In genomic region chr4:3522326-3522640, GRCh38 we compare ENCODE assay signal across 24 cellular contexts. TPM values are rescaled to one million over a fixed set of nuclear protein-coding genes. Genes with fewer than 3 reads are reported as not detected.
A peak's percentile ranks its signal among the peaks of the same experiment; 100 is the strongest.
DNase-seq lines count a peak whose midpoint lies in the region; ATAC-seq, FAIRE-seq and TF ChIP-seq lines count a peak whose summit lies in the region.
"Had no signal": no experiment of that assay in that cellular context is flagged by ENCODE, and none has a peak within 500 bp of the region (broad histone marks: within the 10 kb centered on the region; RNA-seq: fewer than 3 reads in every experiment).

No MANE protein-coding gene starts in this region.

- no peak for FAIRE-seq in kidney (lab: Jason Lieb, UNC)
- FAIRE-seq: A549, GM12892, GM18507, H54, HTR-8/SVneo had no signal

- no peaks in the 10 kb centered on the region for H3K27me3 Mint-ChIP-seq in activated naive CD4-positive, alpha-beta T cell treated with anti-CD3 and anti-CD28 coated beads, Interleukin-2, amount 10 ng/mL, durations not matched to agents 7 days and 5 days
- H3K27me3 Mint-ChIP-seq in natural killer cell treated with Interleukin-12 subunit alpha and Interleukin-12 subunit beta and Interleukin-15 and Interleukin-18, amount 100 ng/mL, for 72 hours: no peaks in the 10 kb centered on the region
- H3K27me3 Mint-ChIP-seq: CD4-positive, alpha-beta memory T cell had no signal

- no peaks in the 10 kb centered on the region for H3K9me3 Mint-ChIP-seq in activated naive CD4-positive, alpha-beta T cell treated with anti-CD3 and anti-CD28 coated beads, Interleukin-2, amount 10 ng/mL, durations not matched to agents 7 days and 5 days
- H3K9me3 Mint-ChIP-seq in natural killer cell treated with Interleukin-12 subunit alpha and Interleukin-12 subunit beta and Interleukin-15 and Interleukin-18, amount 100 ng/mL, for 72 hours: no peaks in the 10 kb centered on the region
- H3K9me3 Mint-ChIP-seq: GM23338, HFFc6 had no signal

- H3K4me1 Mint-ChIP-seq in activated naive CD4-positive, alpha-beta T cell treated with anti-CD3 and anti-CD28 coated beads, Interleukin-2, amount 10 ng/mL, durations not matched to agents 7 days and 5 days: no peaks in the 10 kb centered on the region
- H3K4me1 Mint-ChIP-seq in natural killer cell treated with Interleukin-12 subunit alpha and Interleukin-12 subunit beta and Interleukin-15 and Interleukin-18, amount 100 ng/mL, for 72 hours (ENCODE audit: low read depth in 2 of 2): peaks cover 0 to 11% of the 10 kb centered on the region in 2 donors

- no peak for TF ChIP-seq POLR2A in spleen (IDR thresholded peaks at IDR 0.05)

- H3K27me3 ChIP-seq in spleen (replicated peaks in 1 of 7): no peaks in the 10 kb centered on the region
- no peaks in the 10 kb centered on the region for H3K27me3 ChIP-seq in H7 (ENCODE audit: control insufficient read depth, insufficient read depth, low read length)

- TF ChIP-seq CTCF in kidney (IDR thresholded peaks at IDR 0.05; ENCODE audit: borderline replicate concordance, extremely low read depth, insufficient read depth) (no peak), spleen (IDR thresholded peaks at IDR 0.05 in 8 of 11, conservative IDR thresholded peaks at IDR 0.05 in 3 of 11) (no peak)

- DNase-seq in activated naive CD4-positive, alpha-beta T cell treated with anti-CD3 and anti-CD28 coated beads, Interleukin-2, amount 10 ng/mL, durations not matched to agents 7 days and 5 days: peak; percentile 19
- DNase-seq in activated naive CD4-positive, alpha-beta T cell treated with Interleukin-2 at 50 U/mL for 16 hours: no peak
- peak; percentile 35 for DNase-seq in kidney
- DNase-seq in spleen: peak; percentile 56
- no peak for DNase-seq in H7
- no peak for DNase-seq in natural killer cell treated with Interleukin-12 subunit alpha and Interleukin-12 subunit beta and Interleukin-15 and Interleukin-18, amount 100 ng/mL, for 72 hours (ENCODE audit: low spot score)
- DNase-seq in NCI-H146 (lab: John Stamatoyannopoulos, UW): no peak
- DNase-seq: AML-193, DMS153, DMS79, GDM1, HFFc6, IMR-90 had no signal

- 79 to 95% (median 91%) methylated on average over 7 to 15 of the region's 15 CpGs for WGBS in spleen, 5 donors

- no peaks in the 10 kb centered on the region for H3K9me3 ChIP-seq in kidney (ENCODE audit: control insufficient read depth in 1 of 2, low read length in 2 of 2)
- H3K9me3 ChIP-seq in spleen: no peaks in the 10 kb centered on the region
- H3K9me3 ChIP-seq: A549 had no signal

- CTCF ChIA-PET in activated naive CD4-positive, alpha-beta T cell treated with anti-CD3 and anti-CD28 coated beads, Interleukin-2, amount 10 ng/mL, durations not matched to agents 7 days and 5 days (lab: Charles Lee): no interaction called here

- peaks cover 33 to 59% of the 10 kb centered on the region in 2 donors for H3K36me3 ChIP-seq in kidney (ENCODE audit: control insufficient read depth in 1 of 2, insufficient read depth in 2 of 2, low read length in 2 of 2)
- peaks cover under 1 to 100% (median 86%) of the 10 kb centered on the region in 6 donors for H3K36me3 ChIP-seq in spleen
- peaks cover 17% of the 10 kb centered on the region for H3K36me3 ChIP-seq in H7 (replicated peaks; ENCODE audit: control insufficient read depth, insufficient read depth, low read length)

- H3K27ac Mint-ChIP-seq in activated naive CD4-positive, alpha-beta T cell treated with anti-CD3 and anti-CD28 coated beads, Interleukin-2, amount 10 ng/mL, durations not matched to agents 7 days and 5 days: no peak overlapping the region
- no peak overlapping the region for H3K27ac Mint-ChIP-seq in natural killer cell treated with Interleukin-12 subunit alpha and Interleukin-12 subunit beta and Interleukin-15 and Interleukin-18, amount 100 ng/mL, for 72 hours
- H3K27ac Mint-ChIP-seq: CD4-positive, alpha-beta memory T cell; GM23338; HFFc6 had no signal

- intact Hi-C loops in kidney (cut with DNase I): no loop called here
- intact Hi-C loops in spleen (cut with DNase I; ENCODE audit: low total_unique reads): no loop called here

- no peak for ATAC-seq in natural killer cell treated with Interleukin-12 subunit alpha and Interleukin-12 subunit beta and Interleukin-15 and Interleukin-18, amount 100 ng/mL, for 72 hours
- ATAC-seq: A549, GM23338, HCT116 had no signal

- H3K4me1 ChIP-seq in kidney (ENCODE audit: control insufficient read depth in 1 of 2, insufficient read depth in 1 of 2, low read depth in 1 of 2, low read length in 2 of 2) (no peaks in the 10 kb centered on the region), spleen (peaks cover 0 to 15% (median 3%) of the 10 kb centered on the region in 6 donors)
- H3K4me1 ChIP-seq: A549 had no signal

- H3K27ac ChIP-seq in kidney (ENCODE audit: low read depth in 2 of 2, low read length in 2 of 2): no peak overlapping the region
- no peak overlapping the region for H3K27ac ChIP-seq in spleen
- H3K27ac ChIP-seq: 22Rv1, A549, C4-2B had no signal

- no peak overlapping the region for H3K9ac ChIP-seq in kidney (ENCODE audit: low read length in 2 of 2)

- H3K4me3 Mint-ChIP-seq in activated naive CD4-positive, alpha-beta T cell treated with anti-CD3 and anti-CD28 coated beads, Interleukin-2, amount 10 ng/mL, durations not matched to agents 7 days and 5 days: no peak overlapping the region
- no peak overlapping the region for H3K4me3 Mint-ChIP-seq in natural killer cell treated with Interleukin-12 subunit alpha and Interleukin-12 subunit beta and Interleukin-15 and Interleukin-18, amount 100 ng/mL, for 72 hours
- H3K4me3 Mint-ChIP-seq: CD4-positive, alpha-beta memory T cell; GM23338; HFFc6 had no signal

- no peak overlapping the region for H3K4me3 ChIP-seq in kidney (ENCODE audit: low read length in 2 of 2)
- H3K4me3 ChIP-seq in spleen: no peak overlapping the region
- no peak overlapping the region for H3K4me3 ChIP-seq in H7 (ENCODE audit: insufficient read depth, low read depth, low read length)
- H3K4me3 ChIP-seq: A549, GM23338 had no signal

- H3K36me3 Mint-ChIP-seq in activated naive CD4-positive, alpha-beta T cell treated with anti-CD3 and anti-CD28 coated beads, Interleukin-2, amount 10 ng/mL, durations not matched to agents 7 days and 5 days: peaks cover 18% of the 10 kb centered on the region
- no peaks in the 10 kb centered on the region for H3K36me3 Mint-ChIP-seq in natural killer cell treated with Interleukin-12 subunit alpha and Interleukin-12 subunit beta and Interleukin-15 and Interleukin-18, amount 100 ng/mL, for 72 hours

RNA-seq across cellular contexts. Expression of gene LRPAP1, which starts 9.9 kb away (rescaled TPM):
- total RNA-seq in kidney: 204 TPM
- 373 TPM for polyA plus RNA-seq in kidney (ENCODE audit: insufficient read depth, low read depth, low replicate concordance)
- 100 to 1,000 TPM in 6 of 7 donors, 10 to 100 TPM in 1; 89.0 to 131 (median 116) TPM for total RNA-seq in spleen
- polyA plus RNA-seq in spleen: 10 to 100 TPM; 28.1 to 47.4 (median 37.5) TPM
- total RNA-seq in H7 (2014; rRNA removed; shearing (Covaris generic)): 57.9 and 101 TPM in 2 replicates
- 100 to 1,000 TPM; 101 to 118 TPM for total RNA-seq in natural killer cell treated with Interleukin-12 subunit alpha and Interleukin-12 subunit beta and Interleukin-15 and Interleukin-18, amount 100 ng/mL, for 72 hours

RNA-seq across cellular contexts. Expression of gene DOK7, which starts 59.2 kb away (rescaled TPM):
- 7.0 TPM for total RNA-seq in kidney
- polyA plus RNA-seq in kidney (ENCODE audit: insufficient read depth, low read depth, low replicate concordance): 1.2 TPM
- total RNA-seq in spleen: 1 to 10 TPM in 6 of 7 donors, under 1 TPM in 1; 0.69 to 7.1 (median 1.6) TPM
- 10 to 100 TPM in 1 of 3 donors, 1 to 10 TPM in 2; 1.7 to 13.5 (median 8.7) TPM for polyA plus RNA-seq in spleen
- total RNA-seq in H7 (2014; rRNA removed; shearing (Covaris generic)): 0.22 and 0.73 TPM in 2 replicates
- total RNA-seq in natural killer cell treated with Interleukin-12 subunit alpha and Interleukin-12 subunit beta and Interleukin-15 and Interleukin-18, amount 100 ng/mL, for 72 hours: under 1 TPM in 1 of 2 donors, not detected in 1; 0.17 TPM
- total RNA-seq: CD4-positive, alpha-beta memory T cell; HFFc6; IMR-90 had no signal
- polyA plus RNA-seq: BJ, IMR-90 had no signal

Comparison
In these comparisons a context has a peak if more than half of its experiments do, and no peak if none do; other contexts are left out.
1. DNase-seq: peak in activated naive CD4-positive, alpha-beta T cell treated with anti-CD3 and anti-CD28 coated beads, Interleukin-2, amount 10 ng/mL, durations not matched to agents 7 days and 5 days (single experiment), kidney (single experiment) and spleen (single experiment); none in activated naive CD4-positive, alpha-beta T cell treated with Interleukin-2 at 50 U/mL for 16 hours (single experiment), H7 (single experiment), natural killer cell treated with Interleukin-12 subunit alpha and Interleukin-12 subunit beta and Interleukin-15 and Interleukin-18, amount 100 ng/mL, for 72 hours (single experiment) and NCI-H146 (single experiment).